Comparison of ENCODE assay signal across 5 cellular contexts in the genomic region with DNA sequence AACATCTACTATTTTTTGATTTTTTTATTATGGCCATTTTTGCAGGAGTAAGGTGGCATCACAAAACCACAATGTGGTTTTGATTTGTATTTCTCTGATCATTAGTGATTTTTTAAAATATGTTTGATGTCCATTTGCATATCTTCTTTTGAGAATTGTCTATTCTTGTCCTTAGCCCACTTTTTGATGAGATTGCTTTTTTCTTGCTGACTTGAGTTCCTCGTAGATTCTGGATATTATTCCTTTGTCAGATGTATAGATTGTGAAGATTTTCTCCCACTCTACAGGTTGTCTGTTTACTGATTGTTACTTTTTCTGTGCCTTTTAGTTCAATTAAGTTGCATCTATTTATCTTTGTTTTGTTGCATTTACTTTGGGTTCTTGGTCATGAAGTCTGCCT.
"Had no signal": no experiment of that assay in that cellular context is flagged by ENCODE, and none has a peak within 500 bp of the region (broad histone marks: within the 10 kb centered on the region; RNA-seq: fewer than 3 reads in every experiment).

No MANE protein-coding gene starts in this region.

- H3K27ac ChIP-seq: HL-60, KMS-11 had no signal

- H3K4me2 ChIP-seq: KMS-11 had no signal

- H3K9ac ChIP-seq: KMS-11 had no signal

- FAIRE-seq: HTR-8/SVneo had no signal

- DNase-seq: KBM-7, KG1 had no signal
